ENCODE assay signal across 8 cellular contexts in the genomic region with DNA sequence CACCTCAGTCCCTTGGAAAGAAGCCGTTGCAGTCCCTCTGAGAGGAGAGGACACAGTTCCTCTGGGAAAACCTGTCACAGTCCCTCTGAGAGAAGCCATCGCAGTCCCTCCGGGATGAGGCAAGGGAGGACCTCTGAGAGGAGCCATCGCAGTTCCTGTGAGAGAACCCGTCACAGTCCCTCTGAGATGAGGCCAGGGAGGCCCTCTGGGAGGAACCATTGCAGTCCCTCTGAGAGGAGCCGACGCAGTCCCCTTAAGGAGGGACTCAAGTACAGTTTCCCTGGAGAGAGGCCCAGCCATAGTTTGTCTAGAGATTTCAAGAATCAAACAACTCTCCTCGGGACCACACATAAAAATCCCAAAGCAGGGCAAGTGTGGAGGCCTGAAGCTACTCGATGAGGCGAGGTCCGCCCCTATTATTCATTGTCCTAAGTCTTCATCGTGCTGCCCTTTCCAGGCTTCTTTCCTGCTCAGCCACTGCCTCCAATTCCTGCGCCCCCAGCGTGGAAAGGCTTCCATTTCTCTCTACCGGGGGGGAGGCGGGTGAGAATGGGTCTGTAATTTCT. TPM values are rescaled to one million over a fixed set of nuclear protein-coding genes. Genes with fewer than 3 reads are reported as not detected.
DNase-seq lines count a peak whose midpoint lies in the region; ATAC-seq and TF ChIP-seq lines count a peak whose summit lies in the region.

No MANE protein-coding gene starts in this region.

- H3K27ac ChIP-seq in 22Rv1 = peak overlapping the region; percentile 71
- H3K27ac ChIP-seq in HUES6 (ENCODE audit: low read depth, low read length) = no peak overlapping the region
- peak overlapping the region; percentile 74 to 78 for H3K27ac ChIP-seq in breast epithelium
- peak overlapping the region; percentile 83 for H3K27ac ChIP-seq in muscle layer of colon (ENCODE audit: low read depth, low read length)

- no peaks in the 10 kb centered on the region for H3K36me3 ChIP-seq in HUES6 (ENCODE audit: control insufficient read depth, insufficient read depth, low read length)
- no peaks in the 10 kb centered on the region for H3K36me3 ChIP-seq in breast epithelium
- H3K36me3 ChIP-seq in muscle layer of colon (ENCODE audit: insufficient read depth, low read length) = no peaks in the 10 kb centered on the region

- DNase-seq in breast epithelium (ENCODE audit: low spot score in 2 of 2) (no peak), HCEC 1CT (no peak), NCI-H526 (lab: John Stamatoyannopoulos, UW) (no peak)

- H3K4me1 ChIP-seq in HUES6 (ENCODE audit: control insufficient read depth, insufficient read depth, low read length) = peaks cover 11% of the 10 kb centered on the region; the same call in 1 of the 2 replicates
- no peaks in the 10 kb centered on the region for H3K4me1 ChIP-seq in breast epithelium
- H3K4me1 ChIP-seq in muscle layer of colon (ENCODE audit: insufficient read depth, low read length) = peaks cover 21% of the 10 kb centered on the region

- peaks cover 5% of the 10 kb centered on the region for H3K9me3 ChIP-seq in HUES6 (ENCODE audit: control insufficient read depth, insufficient read depth, low read depth, low read length)
- peaks cover 20 to 22% of the 10 kb centered on the region in 2 donors for H3K9me3 ChIP-seq in breast epithelium
- H3K9me3 ChIP-seq in muscle layer of colon (ENCODE audit: low read length) = no peaks in the 10 kb centered on the region

- intact Hi-C loops in breast epithelium (cut with DNase I; ENCODE audit: low total_unique reads) = no loop called here

- peak overlapping the region; percentile 18 for H3K9ac ChIP-seq in HUES6 (ENCODE audit: low read length)
- peak overlapping the region; percentile 97 for H3K9ac ChIP-seq in muscle layer of colon (ENCODE audit: low read length)

- TF ChIP-seq CTCF in 22Rv1 (IDR thresholded peaks at IDR 0.05) (no peak), breast epithelium (IDR thresholded peaks at IDR 0.05) (no peak)

- H3K4me3 ChIP-seq in HUES6 (ENCODE audit: low read depth, low read length) = peak overlapping the region; percentile 95
- peak overlapping the region; percentile 65 to 73 (median 70) for H3K4me3 ChIP-seq in breast epithelium
- peak overlapping the region; percentile 75 to 84 for H3K4me3 ChIP-seq in muscle layer of colon (ENCODE audit: low read depth in 1 of 2, low read length in 2 of 2)

- no peak for TF ChIP-seq POLR2A in breast epithelium (IDR thresholded peaks at IDR 0.05)

- no peak for ATAC-seq in HG02642 (IDR thresholded peaks at IDR 0.05; ENCODE audit: poor library complexity, unreplicated experiment)
- ATAC-seq in GM21717 (IDR thresholded peaks at IDR 0.05; ENCODE audit: unreplicated experiment) = no peak

- H3K27me3 ChIP-seq in HUES6 (ENCODE audit: control insufficient read depth, insufficient read depth, low read length) (no peaks in the 10 kb centered on the region), breast epithelium (no peaks in the 10 kb centered on the region), muscle layer of colon (ENCODE audit: control insufficient read depth in 1 of 2, insufficient read depth in 2 of 2, low read length in 2 of 2) (no peaks in the 10 kb centered on the region)

RNA-seq across cellular contexts. Expression of gene ZNF512, which starts 0.6 kb away (rescaled TPM):
- 10 to 100 TPM; 28.8 to 42.7 (median 39.7) TPM for total RNA-seq in breast epithelium

RNA-seq across cellular contexts. Expression of gene CCDC121, which starts 46.6 kb away (rescaled TPM):
- 1 to 10 TPM; 4.9 to 8.9 (median 5.1) TPM for total RNA-seq in breast epithelium

RNA-seq across cellular contexts. Expression of gene GPN1, which starts 46.6 kb away (rescaled TPM):
- total RNA-seq in breast epithelium = 10 to 100 TPM; 24.2 to 30.3 (median 25.6) TPM
